ENCODE assay signal across 8 cellular contexts in genomic region chr15:43871835-43872234, GRCh38.
"Had no signal": no experiment of that assay in that cellular context is flagged by ENCODE, and none has a peak within 500 bp of the region (broad histone marks: within the 10 kb centered on the region; RNA-seq: fewer than 3 reads in every experiment).

No MANE protein-coding gene starts in this region.

- DNase-seq: NCI-H187, NCI-H2081 treated with DMSO at 0.1 percent for 48 hours, NCI-H226, NCI-H510A, NCI-H524 treated with DMSO at 0.1 percent for 48 hours had no signal

- H3K9me3 ChIP-seq: SJCRH30 had no signal

- H3K4me3 ChIP-seq: SJCRH30 had no signal

- FAIRE-seq: RCC 7860 had no signal

- H3K27ac ChIP-seq: KMS-11, SJCRH30 had no signal

- H3K4me1 ChIP-seq: SJCRH30 had no signal

- H3K4me2 ChIP-seq: KMS-11 had no signal

- H3K9ac ChIP-seq: KMS-11 had no signal
